16 cellular contexts compared by ENCODE assay signal in genomic region chr1:240101306-240101705, GRCh38. TPM values are rescaled to one million over a fixed set of nuclear protein-coding genes. Genes with fewer than 3 reads are reported as not detected.
"Had no signal": no experiment of that assay in that cellular context is flagged by ENCODE, and none has a peak within 500 bp of the region (broad histone marks: within the 10 kb centered on the region; RNA-seq: fewer than 3 reads in every experiment).

No MANE protein-coding gene starts in this region.

- H3K27ac Mint-ChIP-seq: activated naive CD4-positive, alpha-beta T cell treated with anti-CD3 and anti-CD28 coated beads, Interleukin-2, amount 10 ng/mL, durations not matched to agents 7 days and 5 days; activated T-helper 17 cell treated with anti-CD3 and anti-CD28 coated beads, Interleukin-2, amount 50 U/mL, for 72 hours had no signal

- H3K9me3 Mint-ChIP-seq: activated naive CD4-positive, alpha-beta T cell treated with anti-CD3 and anti-CD28 coated beads, Interleukin-2, amount 10 ng/mL, durations not matched to agents 7 days and 5 days; activated T-helper 17 cell treated with anti-CD3 and anti-CD28 coated beads, Interleukin-2, amount 50 U/mL, for 72 hours; neural crest cell had no signal

- H3K36me3 Mint-ChIP-seq: activated naive CD4-positive, alpha-beta T cell treated with anti-CD3 and anti-CD28 coated beads, Interleukin-2, amount 10 ng/mL, durations not matched to agents 7 days and 5 days had no signal

- H3K27me3 ChIP-seq: gastrocnemius medialis had no signal

- H3K27me3 Mint-ChIP-seq: activated naive CD4-positive, alpha-beta T cell treated with anti-CD3 and anti-CD28 coated beads, Interleukin-2, amount 10 ng/mL, durations not matched to agents 7 days and 5 days had no signal

- H3K36me3 ChIP-seq: gastrocnemius medialis, tibial nerve had no signal

- H3K9me3 ChIP-seq: gastrocnemius medialis, tibial nerve had no signal

- DNase-seq: activated CD4-positive, alpha-beta T cell treated with anti-CD3 and anti-CD28 coated beads for 48 hours; activated CD8-positive, alpha-beta memory T cell treated with anti-CD3 and anti-CD28 coated beads for 24 hours; activated naive CD4-positive, alpha-beta T cell treated with anti-CD3 and anti-CD28 coated beads, Interleukin-2, amount 10 ng/mL, durations not matched to agents 7 days and 5 days; cerebellar nuclear complex; gastrocnemius medialis; kidney; left ventricle myocardium superior; mesendoderm; retina; small intestine; T-helper 1 cell; WERI-Rb-1 had no signal

- H3K4me1 ChIP-seq: gastrocnemius medialis had no signal

- H3K4me3 Mint-ChIP-seq: activated naive CD4-positive, alpha-beta T cell treated with anti-CD3 and anti-CD28 coated beads, Interleukin-2, amount 10 ng/mL, durations not matched to agents 7 days and 5 days; activated T-helper 17 cell treated with anti-CD3 and anti-CD28 coated beads, Interleukin-2, amount 50 U/mL, for 72 hours; neural crest cell had no signal

- H3K4me3 ChIP-seq: gastrocnemius medialis, tibial nerve had no signal

- ATAC-seq: activated T-helper 17 cell treated with anti-CD3 and anti-CD28 coated beads, Interleukin-2, amount 50 U/mL, for 72 hours; gastrocnemius medialis; left ventricle myocardium superior had no signal

- FAIRE-seq: kidney, small intestine had no signal

- H3K27ac ChIP-seq: gastrocnemius medialis, tibial nerve, WERI-Rb-1 had no signal

- H3K4me1 Mint-ChIP-seq: activated naive CD4-positive, alpha-beta T cell treated with anti-CD3 and anti-CD28 coated beads, Interleukin-2, amount 10 ng/mL, durations not matched to agents 7 days and 5 days; activated T-helper 17 cell treated with anti-CD3 and anti-CD28 coated beads, Interleukin-2, amount 50 U/mL, for 72 hours had no signal

RNA-seq across cellular contexts. Expression of gene FMN2, which starts 9.6 kb away (rescaled TPM):
- total RNA-seq: activated T-helper 17 cell treated with anti-CD3 and anti-CD28 coated beads, Interleukin-2, amount 50 U/mL, for 72 hours; dermis microvascular lymphatic vessel endothelial cell; left ventricle myocardium superior had no signal
